ENCODE assay signal across 1 cellular context in the genomic region with DNA sequence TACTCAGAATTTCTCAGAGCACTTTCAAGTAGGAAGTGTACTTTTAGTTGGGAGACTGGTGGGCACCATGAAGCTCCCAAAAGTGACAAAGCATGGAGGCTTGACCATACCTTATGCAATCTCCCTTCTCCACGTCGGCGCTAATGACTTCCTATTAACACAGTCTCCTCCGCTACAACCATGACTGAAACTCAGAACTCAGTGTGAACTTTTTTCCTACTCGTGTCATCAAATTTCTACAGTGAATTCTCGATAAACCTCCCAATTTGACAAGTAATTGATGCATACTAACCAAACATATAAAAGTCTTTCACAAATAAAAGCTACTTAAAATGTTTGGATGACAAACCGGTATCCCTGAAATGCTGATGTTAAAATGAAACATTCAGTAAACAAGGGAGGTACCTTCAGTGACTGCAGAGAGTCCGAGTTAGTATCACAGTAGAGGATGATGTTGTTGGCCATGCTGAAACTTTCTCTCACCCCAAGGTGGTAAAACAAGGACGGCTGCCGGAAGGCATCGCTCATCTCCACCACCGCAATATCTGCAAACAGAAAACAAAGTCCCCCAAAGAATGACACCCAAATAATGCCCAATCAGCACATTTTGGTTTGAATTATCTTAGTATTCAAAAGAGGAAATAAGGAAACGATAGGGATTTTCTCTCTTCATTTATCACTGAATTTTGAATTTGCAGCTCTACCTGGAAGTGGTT.
TF ChIP-seq lines count a peak whose summit lies in the region.

No MANE protein-coding gene starts in this region.

TF ChIP-seq in GM12878, 131 proteins besides CTCF, POLR2A, EP300 and RAD21 (continued from another document and continues in another):
- TF ChIP-seq TBL1XR1 (IDR thresholded peaks at IDR 0.05; ENCODE audit: low read depth, low read length) = peak; percentile 45; the same call in 1 of the 2 replicates
- TF ChIP-seq MTA2 (IDR thresholded peaks at IDR 0.05; ENCODE audit: low read depth) = peak; percentile 25; the same call in 1 of the 2 replicates
- TF ChIP-seq TARDBP (IDR thresholded peaks at IDR 0.05; ENCODE audit: borderline replicate concordance) = no peak
- TF ChIP-seq MXI1 (IDR thresholded peaks at IDR 0.05; ENCODE audit: low read depth, low read length) = no peak
- TF ChIP-seq YY1 (IDR thresholded peaks at IDR 0.05; ENCODE audit: low read depth, low read length) = peak; percentile 31; the same call in 1 of the 2 replicates
- TF ChIP-seq HCFC1 (IDR thresholded peaks at IDR 0.05; ENCODE audit: low read length) = no peak
- no peak for TF ChIP-seq HDAC2 (IDR thresholded peaks at IDR 0.05)
- no peak for TF ChIP-seq ZBTB33 (IDR thresholded peaks at IDR 0.05)
- no peak for TF ChIP-seq TCF7 (IDR thresholded peaks at IDR 0.05; ENCODE audit: borderline replicate concordance)
- TF ChIP-seq E2F4 (IDR thresholded peaks at IDR 0.05; ENCODE audit: low read depth, low read length) = no peak
- TF ChIP-seq NRF1 (conservative IDR thresholded peaks at IDR 0.05; ENCODE audit: low read depth, low read length) = no peak
- no peak for TF ChIP-seq TCF3 (IDR thresholded peaks at IDR 0.05; ENCODE audit: borderline replicate concordance, insufficient read depth, low read depth, low read length)
- no peak; the same call in 1 of the 2 replicates for TF ChIP-seq CHD2 (IDR thresholded peaks at IDR 0.05; ENCODE audit: borderline replicate concordance, low read depth, low read length)
- TF ChIP-seq EED (IDR thresholded peaks at IDR 0.05; ENCODE audit: low read depth) = no peak
- no peak for TF ChIP-seq JUNB (IDR thresholded peaks at IDR 0.05)
- no peak for TF ChIP-seq SUPT20H (IDR thresholded peaks at IDR 0.05; ENCODE audit: borderline replicate concordance, control insufficient read depth, low read depth, low read length)
- TF ChIP-seq ZNF24 (IDR thresholded peaks at IDR 0.05) = no peak; the same call in 1 of the 2 replicates
- TF ChIP-seq ZNF384 (IDR thresholded peaks at IDR 0.05; ENCODE audit: borderline replicate concordance, low read depth, low read length) = no peak
- no peak for TF ChIP-seq NR2F1 (conservative IDR thresholded peaks at IDR 0.05)
- no peak for TF ChIP-seq ZBED1 (IDR thresholded peaks at IDR 0.05; ENCODE audit: borderline replicate concordance)
- TF ChIP-seq MYB (IDR thresholded peaks at IDR 0.05; ENCODE audit: borderline replicate concordance, low read depth, low read length) = no peak
- TF ChIP-seq NR2C1 (IDR thresholded peaks at IDR 0.05) = no peak
- TF ChIP-seq POU2F2 (IDR thresholded peaks at IDR 0.05; ENCODE audit: borderline replicate concordance, low read depth, low read length) = no peak
- peak in 1 of 2 experiments; percentile 19; a peak in 1 of 4 replicates for TF ChIP-seq CEBPB (IDR thresholded peaks at IDR 0.05; ENCODE audit: borderline replicate concordance in 1 of 2, low read depth in 2 of 2, low read length in 2 of 2)
- TF ChIP-seq, protein P1, sequence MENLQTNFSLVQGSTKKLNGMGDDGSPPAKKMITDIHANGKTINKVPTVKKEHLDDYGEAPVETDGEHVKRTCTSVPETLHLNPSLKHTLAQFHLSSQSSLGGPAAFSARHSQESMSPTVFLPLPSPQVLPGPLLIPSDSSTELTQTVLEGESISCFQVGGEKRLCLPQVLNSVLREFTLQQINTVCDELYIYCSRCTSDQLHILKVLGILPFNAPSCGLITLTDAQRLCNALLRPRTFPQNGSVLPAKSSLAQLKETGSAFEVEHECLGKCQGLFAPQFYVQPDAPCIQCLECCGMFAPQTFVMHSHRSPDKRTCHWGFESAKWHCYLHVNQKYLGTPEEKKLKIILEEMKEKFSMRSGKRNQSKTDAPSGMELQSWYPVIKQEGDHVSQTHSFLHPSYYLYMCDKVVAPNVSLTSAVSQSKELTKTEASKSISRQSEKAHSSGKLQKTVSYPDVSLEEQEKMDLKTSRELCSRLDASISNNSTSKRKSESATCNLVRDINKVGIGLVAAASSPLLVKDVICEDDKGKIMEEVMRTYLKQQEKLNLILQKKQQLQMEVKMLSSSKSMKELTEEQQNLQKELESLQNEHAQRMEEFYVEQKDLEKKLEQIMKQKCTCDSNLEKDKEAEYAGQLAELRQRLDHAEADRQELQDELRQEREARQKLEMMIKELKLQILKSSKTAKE (IDR thresholded peaks at IDR 0.05; ENCODE audit: low read depth, poor library complexity, severe bottlenecking) = peak; percentile 58
- TF ChIP-seq, protein P2, sequence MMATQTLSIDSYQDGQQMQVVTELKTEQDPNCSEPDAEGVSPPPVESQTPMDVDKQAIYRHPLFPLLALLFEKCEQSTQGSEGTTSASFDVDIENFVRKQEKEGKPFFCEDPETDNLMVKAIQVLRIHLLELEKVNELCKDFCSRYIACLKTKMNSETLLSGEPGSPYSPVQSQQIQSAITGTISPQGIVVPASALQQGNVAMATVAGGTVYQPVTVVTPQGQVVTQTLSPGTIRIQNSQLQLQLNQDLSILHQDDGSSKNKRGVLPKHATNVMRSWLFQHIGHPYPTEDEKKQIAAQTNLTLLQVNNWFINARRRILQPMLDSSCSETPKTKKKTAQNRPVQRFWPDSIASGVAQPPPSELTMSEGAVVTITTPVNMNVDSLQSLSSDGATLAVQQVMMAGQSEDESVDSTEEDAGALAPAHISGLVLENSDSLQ (IDR thresholded peaks at IDR 0.05) = peak; percentile 83
- TF ChIP-seq BCL11A (IDR thresholded peaks at IDR 0.05; ENCODE audit: low read depth, low read length) = peak; percentile 50; the same call in 1 of the 2 replicates
- TF ChIP-seq HDGF (IDR thresholded peaks at IDR 0.05) = no peak
- no peak for TF ChIP-seq RFX5 (IDR thresholded peaks at IDR 0.05; ENCODE audit: low read depth, low read length)
- TF ChIP-seq, protein P3, sequence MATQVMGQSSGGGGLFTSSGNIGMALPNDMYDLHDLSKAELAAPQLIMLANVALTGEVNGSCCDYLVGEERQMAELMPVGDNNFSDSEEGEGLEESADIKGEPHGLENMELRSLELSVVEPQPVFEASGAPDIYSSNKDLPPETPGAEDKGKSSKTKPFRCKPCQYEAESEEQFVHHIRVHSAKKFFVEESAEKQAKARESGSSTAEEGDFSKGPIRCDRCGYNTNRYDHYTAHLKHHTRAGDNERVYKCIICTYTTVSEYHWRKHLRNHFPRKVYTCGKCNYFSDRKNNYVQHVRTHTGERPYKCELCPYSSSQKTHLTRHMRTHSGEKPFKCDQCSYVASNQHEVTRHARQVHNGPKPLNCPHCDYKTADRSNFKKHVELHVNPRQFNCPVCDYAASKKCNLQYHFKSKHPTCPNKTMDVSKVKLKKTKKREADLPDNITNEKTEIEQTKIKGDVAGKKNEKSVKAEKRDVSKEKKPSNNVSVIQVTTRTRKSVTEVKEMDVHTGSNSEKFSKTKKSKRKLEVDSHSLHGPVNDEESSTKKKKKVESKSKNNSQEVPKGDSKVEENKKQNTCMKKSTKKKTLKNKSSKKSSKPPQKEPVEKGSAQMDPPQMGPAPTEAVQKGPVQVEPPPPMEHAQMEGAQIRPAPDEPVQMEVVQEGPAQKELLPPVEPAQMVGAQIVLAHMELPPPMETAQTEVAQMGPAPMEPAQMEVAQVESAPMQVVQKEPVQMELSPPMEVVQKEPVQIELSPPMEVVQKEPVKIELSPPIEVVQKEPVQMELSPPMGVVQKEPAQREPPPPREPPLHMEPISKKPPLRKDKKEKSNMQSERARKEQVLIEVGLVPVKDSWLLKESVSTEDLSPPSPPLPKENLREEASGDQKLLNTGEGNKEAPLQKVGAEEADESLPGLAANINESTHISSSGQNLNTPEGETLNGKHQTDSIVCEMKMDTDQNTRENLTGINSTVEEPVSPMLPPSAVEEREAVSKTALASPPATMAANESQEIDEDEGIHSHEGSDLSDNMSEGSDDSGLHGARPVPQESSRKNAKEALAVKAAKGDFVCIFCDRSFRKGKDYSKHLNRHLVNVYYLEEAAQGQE (IDR thresholded peaks at IDR 0.05; ENCODE audit: low read depth, low read length) = no peak
- TF ChIP-seq YBX1 (IDR thresholded peaks at IDR 0.05) = no peak
- TF ChIP-seq ASH2L (IDR thresholded peaks at IDR 0.05; ENCODE audit: borderline replicate concordance, low read depth) = no peak
- TF ChIP-seq MTA3 (IDR thresholded peaks at IDR 0.05; ENCODE audit: borderline replicate concordance, low read length) = no peak; the same call in 1 of the 2 replicates
- no peak for TF ChIP-seq MEF2B (IDR thresholded peaks at IDR 0.05; ENCODE audit: partially characterized antibody, poor library complexity, severe bottlenecking)
- TF ChIP-seq PML (IDR thresholded peaks at IDR 0.05; ENCODE audit: low read length) = 0 out of 2 replicates have a peak, but pooled peaks have one; percentile 17
- TF ChIP-seq ZNF687 (IDR thresholded peaks at IDR 0.05) = peak; percentile 32; the same call in 1 of the 2 replicates
- TF ChIP-seq DPF2 (IDR thresholded peaks at IDR 0.05) = no peak
- TF ChIP-seq HDAC6 (IDR thresholded peaks at IDR 0.05; ENCODE audit: unreplicated experiment) = no peak
- no peak for TF ChIP-seq TAF1 (IDR thresholded peaks at IDR 0.05; ENCODE audit: borderline replicate concordance, low read depth, low read length)
- no peak for TF ChIP-seq ZBTB4 (CRISPR knock-in tag; IDR thresholded peaks at IDR 0.05)
- TF ChIP-seq, protein P4, sequence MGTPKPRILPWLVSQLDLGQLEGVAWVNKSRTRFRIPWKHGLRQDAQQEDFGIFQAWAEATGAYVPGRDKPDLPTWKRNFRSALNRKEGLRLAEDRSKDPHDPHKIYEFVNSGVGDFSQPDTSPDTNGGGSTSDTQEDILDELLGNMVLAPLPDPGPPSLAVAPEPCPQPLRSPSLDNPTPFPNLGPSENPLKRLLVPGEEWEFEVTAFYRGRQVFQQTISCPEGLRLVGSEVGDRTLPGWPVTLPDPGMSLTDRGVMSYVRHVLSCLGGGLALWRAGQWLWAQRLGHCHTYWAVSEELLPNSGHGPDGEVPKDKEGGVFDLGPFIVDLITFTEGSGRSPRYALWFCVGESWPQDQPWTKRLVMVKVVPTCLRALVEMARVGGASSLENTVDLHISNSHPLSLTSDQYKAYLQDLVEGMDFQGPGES (IDR thresholded peaks at IDR 0.05) = no peak
- no peak for TF ChIP-seq STAT3 (IDR thresholded peaks at IDR 0.05; ENCODE audit: low read depth, low read length)
